ENCODE assay signal across 23 cellular contexts in genomic region chr7:136030330-136030729, GRCh38.
A peak's percentile ranks its signal among the peaks of the same experiment; 100 is the strongest.
DNase-seq lines count a peak whose midpoint lies in the region; ATAC-seq and TF ChIP-seq lines count a peak whose summit lies in the region.
"Had no signal": no experiment of that assay in that cellular context is flagged by ENCODE, and none has a peak within 500 bp of the region (broad histone marks: within the 10 kb centered on the region; RNA-seq: fewer than 3 reads in every experiment).

No MANE protein-coding gene starts in this region.

- peak; percentile 4 for ATAC-seq in GM18511 (IDR thresholded peaks at IDR 0.05; ENCODE audit: unreplicated experiment)
- ATAC-seq in HG02943 (IDR thresholded peaks at IDR 0.05; ENCODE audit: low read depth, unreplicated experiment), result peak; percentile 18
- ATAC-seq in RWPE2 (ENCODE audit: low read depth), result peak; percentile 44; the same call in 2 of the 3 replicates
- no peak for ATAC-seq in GM21381 (IDR thresholded peaks at IDR 0.05; ENCODE audit: unreplicated experiment)
- ATAC-seq in HG03571 (IDR thresholded peaks at IDR 0.05; ENCODE audit: unreplicated experiment), result no peak
- ATAC-seq: A549; CD8-positive, alpha-beta T cell had no signal

- H3K4me1 ChIP-seq in RWPE2 (ENCODE audit: insufficient read depth, poor library complexity, severe bottlenecking), result peaks cover 27% of the 10 kb centered on the region
- H3K4me1 ChIP-seq: A549, Caco-2 had no signal

- no peak for DNase-seq in RWPE2 (ENCODE audit: low spot score)
- DNase-seq in epithelial cell of prostate (ENCODE audit: low read depth, low spot score), result no peak
- DNase-seq in EL, result no peak
- no peak for DNase-seq in NCI-H82 treated with DMSO at 0.1 percent for 48 hours (lab: John Stamatoyannopoulos, UW; ENCODE audit: unreplicated experiment)
- DNase-seq: C1 segment of cervical spinal cord; Caco-2; CD8-positive, alpha-beta T cell; DMS 273 treated with DMSO at 0.1 percent for 48 hours; DMS79 treated with DMSO at 0.1 percent for 48 hours; NCI-H1092 treated with DMSO at 0.1 percent for 48 hours; NCI-H1436; NCI-H187 treated with DMSO at 0.1 percent for 48 hours; NCI-H446; NCI-H524 treated with DMSO at 0.1 percent for 48 hours; NCI-H774; SHP77 treated with DMSO at 0.1 percent for 48 hours had no signal

- H3K36me3 ChIP-seq in RWPE2 (ENCODE audit: low read depth), result no peaks in the 10 kb centered on the region

- H3K4me3 ChIP-seq in RWPE2 (ENCODE audit: severe bottlenecking), result no peak overlapping the region
- H3K4me3 ChIP-seq: A549 had no signal

- H3K27me3 ChIP-seq in RWPE2 (ENCODE audit: insufficient read depth, poor library complexity, severe bottlenecking), result no peaks in the 10 kb centered on the region

- no peaks in the 10 kb centered on the region for H3K9me3 ChIP-seq in RWPE2 (ENCODE audit: severe bottlenecking)
- H3K9me3 ChIP-seq: A549, Caco-2 had no signal

- no peak for TF ChIP-seq CTCF in RWPE2 (IDR thresholded peaks at IDR 0.05; ENCODE audit: poor library complexity, severe bottlenecking)

- H3K27ac ChIP-seq in RWPE2 (ENCODE audit: poor library complexity, severe bottlenecking), result peak overlapping the region; percentile 59
- H3K27ac ChIP-seq in epithelial cell of prostate, result peak overlapping the region; percentile 14
- H3K27ac ChIP-seq: A549, HL-60, RWPE1 had no signal

Comparison
In these comparisons a context has a peak if more than half of its experiments do, and no peak if none do; other contexts are left out.
1. ATAC-seq: peak in GM18511 (single experiment), HG02943 (single experiment) and RWPE2 (single experiment); none in GM21381 (single experiment) and HG03571 (single experiment).